In genomic region chr1:156656779-156657160, GRCh38 we compare ENCODE assay signal across 9 cellular contexts. TPM values are rescaled to one million over a fixed set of nuclear protein-coding genes. Genes with fewer than 3 reads are reported as not detected.
DNase-seq lines count a peak whose midpoint lies in the region; ATAC-seq and TF ChIP-seq lines count a peak whose summit lies in the region.
"Had no signal": no experiment of that assay in that cellular context is flagged by ENCODE, and none has a peak within 500 bp of the region (broad histone marks: within the 10 kb centered on the region; RNA-seq: fewer than 3 reads in every experiment).

No MANE protein-coding gene starts in this region.

- no peaks in the 10 kb centered on the region for H3K9me3 Mint-ChIP-seq in T-helper 2 cell treated with Interferon-gamma antibody and Interleukin-4, amounts not matched to agents 5 μg/mL and 100 μg/mL, for 36 hours
- no peaks in the 10 kb centered on the region for H3K9me3 Mint-ChIP-seq in activated T-helper 2 cell treated with anti-CD3 and anti-CD28 coated beads, Interferon-gamma antibody, Interleukin-2, Interleukin-4, amounts not matched to agents 10 μg/mL and 5 μg/mL and 100 μg/mL, durations not matched to agents 14 hours and 24 hours and 36 hours

- no peaks in the 10 kb centered on the region for H3K36me3 ChIP-seq in iPS-18a (ENCODE audit: control insufficient read depth, low read depth, low read length)
- H3K36me3 ChIP-seq in stomach: no peaks in the 10 kb centered on the region

- no peak overlapping the region for H3K27ac Mint-ChIP-seq in T-helper 2 cell treated with Interferon-gamma antibody and Interleukin-4, amounts not matched to agents 5 μg/mL and 100 μg/mL, for 36 hours
- no peak overlapping the region for H3K27ac Mint-ChIP-seq in activated T-helper 2 cell treated with anti-CD3 and anti-CD28 coated beads, Interferon-gamma antibody, Interleukin-2, Interleukin-4, amounts not matched to agents 10 μg/mL and 5 μg/mL and 100 μg/mL, durations not matched to agents 14 hours and 24 hours and 36 hours

- peaks cover 37% of the 10 kb centered on the region for H3K27me3 Mint-ChIP-seq in T-helper 2 cell treated with Interferon-gamma antibody and Interleukin-4, amounts not matched to agents 5 μg/mL and 100 μg/mL, for 36 hours (ENCODE audit: low read depth)
- peaks cover 39% of the 10 kb centered on the region for H3K27me3 Mint-ChIP-seq in activated T-helper 2 cell treated with anti-CD3 and anti-CD28 coated beads, Interferon-gamma antibody, Interleukin-2, Interleukin-4, amounts not matched to agents 10 μg/mL and 5 μg/mL and 100 μg/mL, durations not matched to agents 14 hours and 24 hours and 36 hours (ENCODE audit: low read depth)

- intact Hi-C loops in activated T-helper 2 cell treated with anti-CD3 and anti-CD28 coated beads, Interferon-gamma antibody, Interleukin-2, Interleukin-4, amounts not matched to agents 10 μg/mL and 5 μg/mL and 100 μg/mL, durations not matched to agents 14 hours and 24 hours and 36 hours (cut with micrococcal nuclease): loop anchor here (1.0 kb wide), 1 partner anchor 30 kb away; no protein-coding TSS in a partner anchor
- intact Hi-C loops in stomach (cut with DNase I; ENCODE audit: low total_unique reads): no loop called here

- no peak for TF ChIP-seq CTCF in stomach (IDR thresholded peaks at IDR 0.05)

- no peak for DNase-seq in T-helper 2 cell treated with Interferon-gamma antibody and Interleukin-4, amounts not matched to agents 5 μg/mL and 100 μg/mL, for 36 hours (ENCODE audit: low spot score)
- DNase-seq in T-helper 2 cell: no peak
- no peak for DNase-seq in activated T-helper 2 cell treated with anti-CD3 and anti-CD28 coated beads, Interferon-gamma antibody, Interleukin-2, Interleukin-4, amounts not matched to agents 10 μg/mL and 5 μg/mL and 100 μg/mL, durations not matched to agents 14 hours and 24 hours and 36 hours (ENCODE audit: low spot score)
- DNase-seq in stomach: no peak
- DNase-seq in iPS-NIHi7 (ENCODE audit: extremely low spot score): no peak
- no peak for DNase-seq in NCI-H748 treated with DMSO at 0.1 percent for 48 hours (lab: John Stamatoyannopoulos, UW)

- no peak overlapping the region for H3K27ac ChIP-seq in iPS-18a (ENCODE audit: low read length)
- peak overlapping the region in 1 of 5 donors; percentile 18 for H3K27ac ChIP-seq in stomach
- H3K27ac ChIP-seq: KMS-11 had no signal

- peak overlapping the region; percentile 56 for H3K4me3 ChIP-seq in iPS-18a (ENCODE audit: low read length)
- peak overlapping the region; percentile 33 to 44 (median 36) for H3K4me3 ChIP-seq in stomach

- H3K9ac ChIP-seq in iPS-18a (ENCODE audit: low read length): no peak overlapping the region
- H3K9ac ChIP-seq: KMS-11 had no signal

- peaks cover 33% of the 10 kb centered on the region for H3K4me1 Mint-ChIP-seq in T-helper 2 cell treated with Interferon-gamma antibody and Interleukin-4, amounts not matched to agents 5 μg/mL and 100 μg/mL, for 36 hours (ENCODE audit: low read depth)
- H3K4me1 Mint-ChIP-seq in activated T-helper 2 cell treated with anti-CD3 and anti-CD28 coated beads, Interferon-gamma antibody, Interleukin-2, Interleukin-4, amounts not matched to agents 10 μg/mL and 5 μg/mL and 100 μg/mL, durations not matched to agents 14 hours and 24 hours and 36 hours (ENCODE audit: low read depth): peaks cover 36% of the 10 kb centered on the region

- no peak for TF ChIP-seq POLR2A in stomach (IDR thresholded peaks at IDR 0.05)

- peak overlapping the region; percentile 65 for H3K4me3 Mint-ChIP-seq in T-helper 2 cell treated with Interferon-gamma antibody and Interleukin-4, amounts not matched to agents 5 μg/mL and 100 μg/mL, for 36 hours
- H3K4me3 Mint-ChIP-seq in activated T-helper 2 cell treated with anti-CD3 and anti-CD28 coated beads, Interferon-gamma antibody, Interleukin-2, Interleukin-4, amounts not matched to agents 10 μg/mL and 5 μg/mL and 100 μg/mL, durations not matched to agents 14 hours and 24 hours and 36 hours (ENCODE audit: low read depth): peak overlapping the region; percentile 11

- no peaks in the 10 kb centered on the region for H3K9me3 ChIP-seq in iPS-18a (ENCODE audit: control insufficient read depth, low read depth, low read length)
- no peaks in the 10 kb centered on the region for H3K9me3 ChIP-seq in stomach

- ATAC-seq in HG03521 (IDR thresholded peaks at IDR 0.05; ENCODE audit: unreplicated experiment): no peak

- H3K27me3 ChIP-seq in iPS-18a (ENCODE audit: control insufficient read depth, insufficient read depth, low read length) (peaks cover 46% of the 10 kb centered on the region), stomach (peaks cover 0 to 69% (median 24%) of the 10 kb centered on the region in 3 donors)

- no peaks in the 10 kb centered on the region for H3K36me3 Mint-ChIP-seq in T-helper 2 cell treated with Interferon-gamma antibody and Interleukin-4, amounts not matched to agents 5 μg/mL and 100 μg/mL, for 36 hours (ENCODE audit: low read depth)
- no peaks in the 10 kb centered on the region for H3K36me3 Mint-ChIP-seq in activated T-helper 2 cell treated with anti-CD3 and anti-CD28 coated beads, Interferon-gamma antibody, Interleukin-2, Interleukin-4, amounts not matched to agents 10 μg/mL and 5 μg/mL and 100 μg/mL, durations not matched to agents 14 hours and 24 hours and 36 hours (ENCODE audit: low read depth)

- no peak for TF ChIP-seq EP300 in stomach (IDR thresholded peaks at IDR 0.05)

- H3K4me1 ChIP-seq in iPS-18a (ENCODE audit: control insufficient read depth, low read depth, low read length) (peaks cover 25% of the 10 kb centered on the region), stomach (peaks cover 37 to 56% (median 52%) of the 10 kb centered on the region in 4 donors)

- 3 to 18% (median 5%) methylated on average over 15 to 18 of the region's 18 CpGs for WGBS in stomach, 5 donors

RNA-seq across cellular contexts. Expression of gene BCAN, which starts 14.9 kb away (rescaled TPM):
- not detected in 2 replicates for total RNA-seq in activated T-helper 2 cell treated with anti-CD3 and anti-CD28 coated beads, Interferon-gamma antibody, Interleukin-2, Interleukin-4, amounts not matched to agents 10 μg/mL and 5 μg/mL and 100 μg/mL, durations not matched to agents 14 hours and 24 hours and 36 hours
- total RNA-seq in stomach: 10 to 100 TPM in 1 of 5 donors, 1 to 10 TPM in 1, not detected in 3; 5.7 to 39.7 TPM
- polyA plus RNA-seq in stomach: under 1 TPM in 1 of 3 donors, not detected in 2; 0.05 TPM

RNA-seq across cellular contexts. Expression of gene NES, which starts 20.4 kb away (rescaled TPM):
- not detected in 2 replicates for total RNA-seq in activated T-helper 2 cell treated with anti-CD3 and anti-CD28 coated beads, Interferon-gamma antibody, Interleukin-2, Interleukin-4, amounts not matched to agents 10 μg/mL and 5 μg/mL and 100 μg/mL, durations not matched to agents 14 hours and 24 hours and 36 hours
- total RNA-seq in stomach: 10 to 100 TPM in 2 of 5 donors, 1 to 10 TPM in 3; 3.2 to 22.3 (median 8.9) TPM
- polyA plus RNA-seq in stomach: 1 to 10 TPM; 1.7 to 9.0 (median 3.2) TPM

RNA-seq across cellular contexts. Expression of gene HAPLN2, which starts 37.6 kb away (rescaled TPM):
- total RNA-seq in activated T-helper 2 cell treated with anti-CD3 and anti-CD28 coated beads, Interferon-gamma antibody, Interleukin-2, Interleukin-4, amounts not matched to agents 10 μg/mL and 5 μg/mL and 100 μg/mL, durations not matched to agents 14 hours and 24 hours and 36 hours: not detected in 2 replicates
- total RNA-seq in stomach: not detected
- under 1 TPM in 2 of 3 donors, not detected in 1; 0.33 to 0.37 TPM for polyA plus RNA-seq in stomach

RNA-seq across cellular contexts. Expression of gene CRABP2, which starts 48.6 kb away (rescaled TPM):
- total RNA-seq in activated T-helper 2 cell treated with anti-CD3 and anti-CD28 coated beads, Interferon-gamma antibody, Interleukin-2, Interleukin-4, amounts not matched to agents 10 μg/mL and 5 μg/mL and 100 μg/mL, durations not matched to agents 14 hours and 24 hours and 36 hours: 1.0 and 1.1 TPM in 2 replicates
- total RNA-seq in stomach: 1 to 10 TPM in 1 of 5 donors, under 1 TPM in 1, not detected in 3; 0.72 to 2.0 TPM
- 100 to 1,000 TPM in 1 of 3 donors, 1 to 10 TPM in 2; 6.9 to 207 (median 7.5) TPM for polyA plus RNA-seq in stomach

RNA-seq across cellular contexts. Expression of gene GPATCH4, which starts 55.5 kb away (rescaled TPM):
- 73.7 and 80.4 TPM in 2 replicates for total RNA-seq in activated T-helper 2 cell treated with anti-CD3 and anti-CD28 coated beads, Interferon-gamma antibody, Interleukin-2, Interleukin-4, amounts not matched to agents 10 μg/mL and 5 μg/mL and 100 μg/mL, durations not matched to agents 14 hours and 24 hours and 36 hours
- 10 to 100 TPM in 3 of 5 donors, 1 to 10 TPM in 2; 9.0 to 15.6 (median 12.9) TPM for total RNA-seq in stomach
- 10 to 100 TPM; 11.2 to 24.1 (median 19.9) TPM for polyA plus RNA-seq in stomach
